Comparison of ENCODE assay signal across 1 cellular context in genomic region chr9:136748656-136749551, GRCh38.
TF ChIP-seq lines count a peak whose summit lies in the region.

No MANE protein-coding gene starts in this region.

TF ChIP-seq in H1, 55 proteins besides CTCF, POLR2A, EP300 and RAD21:
- TF ChIP-seq ASH2L (IDR thresholded peaks at IDR 0.05; ENCODE audit: low read length) (no peak), JUND (IDR thresholded peaks at IDR 0.05; ENCODE audit: low read length) (no peak), MAFK (IDR thresholded peaks at IDR 0.05; ENCODE audit: low read depth, low read length) (no peak)
TF ChIP-seq in H1: peak in this region for 0.
